1 cellular context compared by ENCODE assay signal in the genomic region with DNA sequence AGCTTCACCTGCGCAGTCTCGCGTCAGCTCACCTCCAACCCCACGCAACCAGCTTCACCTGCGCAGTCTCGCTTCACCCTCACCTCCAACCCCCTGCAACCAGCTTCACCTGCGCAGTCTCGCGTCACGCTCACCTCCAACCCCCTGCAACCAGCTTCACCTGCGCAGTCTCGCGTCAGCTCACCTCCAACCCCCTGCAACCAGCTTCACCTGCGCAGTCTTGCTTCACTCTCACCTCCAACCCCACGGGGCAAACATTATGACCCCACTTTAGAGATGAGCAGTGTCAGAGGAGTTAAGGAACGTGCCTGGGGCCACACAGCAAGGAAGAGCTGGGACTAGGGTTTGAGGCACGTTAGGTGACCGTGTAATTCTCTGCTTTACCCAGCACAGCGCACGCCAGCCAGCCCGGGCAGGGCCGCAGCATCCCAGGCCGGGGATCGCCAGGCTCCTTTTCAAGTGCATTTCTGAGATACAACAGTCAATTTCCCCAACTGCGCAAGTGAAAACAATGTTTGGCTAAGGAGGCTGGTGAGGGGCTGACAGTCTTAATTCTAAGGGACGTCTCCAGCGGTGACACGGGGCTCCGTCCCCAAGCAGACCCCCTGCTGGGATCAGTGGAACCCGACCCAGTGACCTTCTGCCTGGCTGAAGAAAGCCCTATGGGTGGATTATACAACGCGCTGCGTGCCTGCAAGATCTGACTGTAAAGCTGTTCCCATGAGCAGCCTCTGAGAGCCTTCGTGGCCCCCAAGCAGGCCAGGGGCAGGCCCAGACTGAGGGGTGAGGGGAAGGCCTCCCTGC.
TF ChIP-seq lines count a peak whose summit lies in the region.

No MANE protein-coding gene starts in this region.

TF ChIP-seq in IMR-90, 13 proteins besides CTCF, POLR2A, EP300 and RAD21:
- TF ChIP-seq FOS (IDR thresholded peaks at IDR 0.05; ENCODE audit: low read depth, low read length): no peak
- TF ChIP-seq NFE2L2 (IDR thresholded peaks at IDR 0.05; ENCODE audit: low read depth, low read length): no peak
- TF ChIP-seq BHLHE40 (IDR thresholded peaks at IDR 0.05; ENCODE audit: low read depth, low read length): no peak
- TF ChIP-seq CEBPB (IDR thresholded peaks at IDR 0.05; ENCODE audit: low read depth, low read length): no peak
